9 cellular contexts compared by ENCODE assay signal in the genomic region with DNA sequence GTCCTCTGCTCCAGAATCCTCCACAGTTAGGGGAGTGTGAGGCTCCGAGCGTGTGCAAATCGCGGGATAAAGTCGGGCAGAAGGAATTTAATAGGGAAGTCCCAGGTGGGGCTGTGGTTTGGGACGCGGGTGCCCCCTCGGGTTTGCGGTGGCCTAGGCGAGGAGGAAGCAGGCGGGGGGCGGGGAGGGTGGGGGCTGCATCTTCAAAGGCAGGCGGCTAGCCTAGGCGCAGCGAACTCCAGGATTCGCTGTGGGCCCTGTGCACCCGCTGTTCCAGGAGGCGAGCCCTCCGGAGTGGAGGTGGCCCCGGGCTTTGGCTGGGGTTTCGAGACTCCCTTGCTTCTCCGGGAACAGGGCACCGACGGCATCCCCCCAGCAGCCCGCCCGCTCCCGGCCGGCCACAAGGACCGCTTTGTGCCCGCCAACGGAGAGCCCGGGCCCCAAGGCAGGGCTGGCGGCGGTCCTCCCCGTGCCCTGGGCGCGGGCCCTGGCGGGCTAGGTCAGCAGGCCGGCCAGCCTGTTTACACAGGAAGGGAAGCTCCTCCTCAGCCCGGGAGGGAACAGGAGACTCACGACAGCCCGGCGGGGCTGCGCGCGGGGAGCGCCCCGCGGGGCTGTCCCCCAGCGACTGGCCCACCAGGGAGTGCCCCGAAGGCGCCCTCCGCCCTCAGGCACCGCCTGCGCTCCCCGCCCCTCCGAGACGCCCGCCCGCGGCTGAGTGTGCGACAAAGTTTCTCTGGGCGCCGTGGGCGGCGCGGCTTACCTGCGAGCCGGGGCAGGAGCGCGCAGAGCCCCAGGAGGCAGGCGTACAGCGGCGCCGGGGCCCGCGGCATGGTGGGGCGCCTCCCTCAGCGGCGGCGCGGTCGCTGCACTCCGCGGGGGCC. TPM values are rescaled to one million over a fixed set of nuclear protein-coding genes. Genes with fewer than 3 reads are reported as not detected.
DNase-seq lines count a peak whose midpoint lies in the region; ATAC-seq, FAIRE-seq and TF ChIP-seq lines count a peak whose summit lies in the region.
"Had no signal": no experiment of that assay in that cellular context is flagged by ENCODE, and none has a peak within 500 bp of the region (broad histone marks: within the 10 kb centered on the region; RNA-seq: fewer than 3 reads in every experiment).

No MANE protein-coding gene starts in this region.

- no peaks in the 10 kb centered on the region for H3K27me3 Mint-ChIP-seq in MCF 10A (ENCODE audit: insufficient read depth, unreplicated experiment)

- peak overlapping the region; percentile 75 for H3K4me3 Mint-ChIP-seq in MCF 10A (ENCODE audit: unreplicated experiment)

- no peaks in the 10 kb centered on the region for H4K20me1 ChIP-seq in smooth muscle cell (ENCODE audit: low read depth)

- no peaks in the 10 kb centered on the region for H3K9me3 Mint-ChIP-seq in MCF 10A (ENCODE audit: unreplicated experiment)

- no peaks in the 10 kb centered on the region for H3K27me3 ChIP-seq in smooth muscle cell (ENCODE audit: low read depth)

- WGBS in smooth muscle cell (ENCODE audit: low lambda C conversion rate): under 1% methylated on average over 40 of the region's 85 CpGs

- H2AFZ ChIP-seq in smooth muscle cell (ENCODE audit: low read depth): peak overlapping the region; percentile 37

- peaks cover 2 to 5% of the 10 kb centered on the region in 2 donors for H3K4me1 ChIP-seq in kidney (ENCODE audit: control insufficient read depth in 1 of 2, insufficient read depth in 1 of 2, low read depth in 1 of 2, low read length in 2 of 2)
- H3K4me1 ChIP-seq in smooth muscle cell (ENCODE audit: low read depth): peaks cover 39% of the 10 kb centered on the region

- H3K27ac ChIP-seq in kidney (ENCODE audit: low read depth in 2 of 2, low read length in 2 of 2) (peak overlapping the region; percentile 87 to 90), smooth muscle cell (ENCODE audit: low read depth) (peak overlapping the region; percentile 76)

- CTCF ChIA-PET in MCF 10A (lab: Yijun Ruan, JAX): interaction anchor here (0.8 to 6.0 kb wide), 6 partner anchors 9 to 126 kb away, joined by 3 to 55 read pairs (median 4); no protein-coding TSS in a partner anchor

- no TSS peak for BruUV-seq in MCF 10A (replicated peaks; lab: Mats Ljungman, UMichigan)

- no peaks in the 10 kb centered on the region for H3K36me3 Mint-ChIP-seq in MCF 10A (ENCODE audit: insufficient read depth, unreplicated experiment)

- peaks cover 46% of the 10 kb centered on the region for H3K79me2 ChIP-seq in smooth muscle cell (ENCODE audit: low read depth)

- H3K27ac Mint-ChIP-seq in MCF 10A (ENCODE audit: low read depth, unreplicated experiment): peak overlapping the region; percentile 36

- peak; percentile 39 for ATAC-seq in HG02938 (IDR thresholded peaks at IDR 0.05; ENCODE audit: unreplicated experiment)

- H3K36me3 ChIP-seq in kidney (ENCODE audit: control insufficient read depth in 1 of 2, insufficient read depth in 2 of 2, low read length in 2 of 2) (no peaks in the 10 kb centered on the region), smooth muscle cell (ENCODE audit: low read depth) (no peaks in the 10 kb centered on the region)

- no peak for FAIRE-seq in kidney (lab: Jason Lieb, UNC)
- FAIRE-seq: GM18507 had no signal

- peaks cover 18% of the 10 kb centered on the region for H3F3A ChIP-seq in smooth muscle cell (ENCODE audit: low read depth)

- H3K4me2 ChIP-seq in smooth muscle cell: peak overlapping the region; percentile 97

- intact Hi-C loops in MCF 10A (cut with micrococcal nuclease): loop anchor here (1.0 to 5.0 kb wide), 4 partner anchors 52 to 124 kb away; no protein-coding TSS in a partner anchor
- intact Hi-C loops in kidney (cut with DNase I): no loop called here

- TF ChIP-seq CTCF in MCF 10A (IDR thresholded peaks at IDR 0.05; ENCODE audit: unreplicated experiment) (no peak), kidney (IDR thresholded peaks at IDR 0.05; ENCODE audit: borderline replicate concordance, extremely low read depth, insufficient read depth) (no peak), smooth muscle cell (IDR thresholded peaks at IDR 0.05; ENCODE audit: borderline replicate concordance, insufficient read depth, poor library complexity, severe bottlenecking) (no peak)

- DNase-seq in activated CD4-positive, alpha-beta T cell treated with anti-CD3 and anti-CD28 coated beads for 24 hours (ENCODE audit: low read depth in 2 of 2): peak; percentile 5 to 28
- no peak for DNase-seq in activated CD4-positive, alpha-beta T cell treated with anti-CD3 and anti-CD28 coated beads for 1 hour
- DNase-seq in SW 1271 (lab: John Stamatoyannopoulos, UW) (peak; percentile 27 to 47), MCF 10A (ENCODE audit: unreplicated experiment) (peak; percentile 56), kidney (peak; percentile 82), smooth muscle cell (lab: John Stamatoyannopoulos, UW; ENCODE audit: unreplicated experiment) (peak; percentile 25), foreskin melanocyte (no peak)

- H3K9me3 ChIP-seq in kidney (ENCODE audit: control insufficient read depth in 1 of 2, low read length in 2 of 2) (no peaks in the 10 kb centered on the region), smooth muscle cell (replicated peaks; ENCODE audit: low read depth) (no peaks in the 10 kb centered on the region)

- peak overlapping the region; percentile 61 to 79 for H3K4me3 ChIP-seq in kidney (ENCODE audit: low read length in 2 of 2)
- peak overlapping the region; percentile 87 for H3K4me3 ChIP-seq in smooth muscle cell

- POLR2A ChIA-PET in MCF 10A (lab: Yijun Ruan, JAX): interaction anchor here (0.6 to 3.4 kb wide), 18 partner anchors 8 to 1253 kb away, joined by 3 to 26 read pairs (median 5); no protein-coding TSS in a partner anchor

- H3K9ac ChIP-seq in kidney (ENCODE audit: low read length in 2 of 2) (peak overlapping the region; percentile 43 to 62), smooth muscle cell (ENCODE audit: low read depth) (peak overlapping the region; percentile 81)

- H3K4me1 Mint-ChIP-seq in MCF 10A (ENCODE audit: insufficient read depth, unreplicated experiment): peaks cover 30% of the 10 kb centered on the region

RNA-seq across cellular contexts. Expression of a gene that starts 0.8 kb away (rescaled TPM):
- 100 and 101 TPM in 2 replicates for total RNA-seq in MCF 10A (2022)
- 115 TPM for total RNA-seq in kidney
- 115 TPM for polyA plus RNA-seq in kidney (ENCODE audit: insufficient read depth, low read depth, low replicate concordance)
- 332 and 343 TPM in 2 replicates for total RNA-seq in smooth muscle cell
- 276 and 403 TPM in 2 replicates for polyA plus RNA-seq in smooth muscle cell

RNA-seq across cellular contexts. Expression of a gene that starts 48.1 kb away (rescaled TPM):
- total RNA-seq in MCF 10A (2022): not detected in 2 replicates
- 1.9 TPM for total RNA-seq in kidney
- 6.4 TPM for polyA plus RNA-seq in kidney (ENCODE audit: insufficient read depth, low read depth, low replicate concordance)
- total RNA-seq in smooth muscle cell: 0.04 TPM in 1 of 2 replicates, not detected in the other
- polyA plus RNA-seq in smooth muscle cell: not detected in 2 replicates

Comparison
In these comparisons a context has a peak if more than half of its experiments do, and no peak if none do; other contexts are left out.
1. DNase-seq: peak in activated CD4-positive, alpha-beta T cell treated with anti-CD3 and anti-CD28 coated beads for 24 hours (2 of 2), SW 1271 (2 of 2), MCF 10A (single experiment), kidney (single experiment) and smooth muscle cell (single experiment); none in activated CD4-positive, alpha-beta T cell treated with anti-CD3 and anti-CD28 coated beads for 1 hour (single experiment) and foreskin melanocyte (single experiment).